In the genomic region with DNA sequence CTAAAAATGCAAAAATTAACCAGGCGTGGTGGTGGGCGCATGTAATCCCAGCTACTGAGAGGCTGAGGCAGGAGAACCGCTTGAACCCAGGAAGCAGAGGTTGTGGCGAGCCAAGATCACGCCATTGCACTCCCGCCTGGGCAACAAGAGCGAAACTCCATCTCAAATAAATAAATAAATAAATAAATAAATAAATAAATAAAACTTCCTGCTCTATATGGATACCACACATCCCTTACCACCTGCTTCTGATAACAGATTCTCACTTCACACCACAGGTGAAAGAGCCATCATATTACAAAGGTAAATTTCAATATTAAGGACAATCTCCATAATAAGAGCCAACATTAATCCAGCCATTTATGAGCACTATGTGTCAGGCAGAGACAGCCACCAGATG, we compare ENCODE assay signal across 1 cellular context.
TF ChIP-seq lines count a peak whose summit lies in the region.

No MANE protein-coding gene starts in this region.

TF ChIP-seq in HEK293, 187 proteins besides CTCF, POLR2A, EP300 and RAD21 (continued from another document and continues in another):
- TF ChIP-seq, protein P1, sequence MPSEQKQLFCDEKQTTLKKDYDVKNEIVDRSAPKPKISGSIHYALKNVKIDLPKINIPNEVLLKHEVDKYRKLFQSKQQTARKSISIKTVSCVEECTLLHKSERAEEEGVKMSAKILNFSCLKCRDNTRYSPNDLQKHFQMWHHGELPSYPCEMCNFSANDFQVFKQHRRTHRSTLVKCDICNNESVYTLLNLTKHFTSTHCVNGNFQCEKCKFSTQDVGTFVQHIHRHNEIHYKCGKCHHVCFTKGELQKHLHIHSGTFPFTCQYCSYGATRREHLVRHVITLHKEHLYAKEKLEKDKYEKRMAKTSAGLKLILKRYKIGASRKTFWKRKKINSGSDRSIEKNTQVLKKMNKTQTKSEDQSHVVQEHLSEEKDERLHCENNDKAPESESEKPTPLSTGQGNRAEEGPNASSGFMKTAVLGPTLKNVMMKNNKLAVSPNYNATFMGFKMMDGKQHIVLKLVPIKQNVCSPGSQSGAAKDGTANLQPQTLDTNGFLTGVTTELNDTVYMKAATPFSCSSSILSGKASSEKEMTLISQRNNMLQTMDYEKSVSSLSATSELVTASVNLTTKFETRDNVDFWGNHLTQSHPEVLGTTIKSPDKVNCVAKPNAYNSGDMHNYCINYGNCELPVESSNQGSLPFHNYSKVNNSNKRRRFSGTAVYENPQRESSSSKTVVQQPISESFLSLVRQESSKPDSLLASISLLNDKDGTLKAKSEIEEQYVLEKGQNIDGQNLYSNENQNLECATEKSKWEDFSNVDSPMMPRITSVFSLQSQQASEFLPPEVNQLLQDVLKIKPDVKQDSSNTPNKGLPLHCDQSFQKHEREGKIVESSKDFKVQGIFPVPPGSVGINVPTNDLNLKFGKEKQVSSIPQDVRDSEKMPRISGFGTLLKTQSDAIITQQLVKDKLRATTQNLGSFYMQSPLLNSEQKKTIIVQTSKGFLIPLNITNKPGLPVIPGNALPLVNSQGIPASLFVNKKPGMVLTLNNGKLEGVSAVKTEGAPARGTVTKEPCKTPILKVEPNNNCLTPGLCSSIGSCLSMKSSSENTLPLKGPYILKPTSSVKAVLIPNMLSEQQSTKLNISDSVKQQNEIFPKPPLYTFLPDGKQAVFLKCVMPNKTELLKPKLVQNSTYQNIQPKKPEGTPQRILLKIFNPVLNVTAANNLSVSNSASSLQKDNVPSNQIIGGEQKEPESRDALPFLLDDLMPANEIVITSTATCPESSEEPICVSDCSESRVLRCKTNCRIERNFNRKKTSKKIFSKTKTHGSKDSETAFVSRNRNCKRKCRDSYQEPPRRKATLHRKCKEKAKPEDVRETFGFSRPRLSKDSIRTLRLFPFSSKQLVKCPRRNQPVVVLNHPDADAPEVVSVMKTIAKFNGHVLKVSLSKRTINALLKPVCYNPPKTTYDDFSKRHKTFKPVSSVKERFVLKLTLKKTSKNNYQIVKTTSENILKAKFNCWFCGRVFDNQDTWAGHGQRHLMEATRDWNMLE (tag by site-specific recombination; conservative IDR thresholded peaks at IDR 0.05; ENCODE audit: low read depth): peak; percentile 87
- TF ChIP-seq ZBTB20 (tag by site-specific recombination; IDR thresholded peaks at IDR 0.05): no peak
- TF ChIP-seq, protein P2, sequence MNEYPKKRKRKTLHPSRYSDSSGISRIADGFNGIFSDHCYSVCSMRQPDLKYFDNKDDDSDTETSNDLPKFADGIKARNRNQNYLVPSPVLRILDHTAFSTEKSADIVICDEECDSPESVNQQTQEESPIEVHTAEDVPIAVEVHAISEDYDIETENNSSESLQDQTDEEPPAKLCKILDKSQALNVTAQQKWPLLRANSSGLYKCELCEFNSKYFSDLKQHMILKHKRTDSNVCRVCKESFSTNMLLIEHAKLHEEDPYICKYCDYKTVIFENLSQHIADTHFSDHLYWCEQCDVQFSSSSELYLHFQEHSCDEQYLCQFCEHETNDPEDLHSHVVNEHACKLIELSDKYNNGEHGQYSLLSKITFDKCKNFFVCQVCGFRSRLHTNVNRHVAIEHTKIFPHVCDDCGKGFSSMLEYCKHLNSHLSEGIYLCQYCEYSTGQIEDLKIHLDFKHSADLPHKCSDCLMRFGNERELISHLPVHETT (tag by site-specific recombination; IDR thresholded peaks at IDR 0.05): no peak
- TF ChIP-seq ZNF830 (tag by site-specific recombination; IDR thresholded peaks at IDR 0.05; ENCODE audit: low read depth): no peak
- TF ChIP-seq ZFP69B (tag by site-specific recombination; IDR thresholded peaks at IDR 0.05): no peak
- TF ChIP-seq, protein P3, sequence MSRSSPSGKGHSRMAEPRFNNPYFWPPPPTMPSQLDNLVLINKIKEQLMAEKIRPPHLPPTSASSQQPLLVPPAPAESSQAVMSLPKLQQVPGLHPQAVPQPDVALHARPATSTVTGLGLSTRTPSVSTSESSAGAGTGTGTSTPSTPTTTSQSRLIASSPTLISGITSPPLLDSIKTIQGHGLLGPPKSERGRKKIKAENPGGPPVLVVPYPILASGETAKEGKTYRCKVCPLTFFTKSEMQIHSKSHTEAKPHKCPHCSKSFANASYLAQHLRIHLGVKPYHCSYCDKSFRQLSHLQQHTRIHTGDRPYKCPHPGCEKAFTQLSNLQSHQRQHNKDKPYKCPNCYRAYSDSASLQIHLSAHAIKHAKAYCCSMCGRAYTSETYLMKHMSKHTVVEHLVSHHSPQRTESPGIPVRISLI (tag by site-specific recombination; IDR thresholded peaks at IDR 0.05): no peak
- TF ChIP-seq SP3 (tag by site-specific recombination; IDR thresholded peaks at IDR 0.05): no peak
- no peak for TF ChIP-seq ZNF248 (tag by site-specific recombination; IDR thresholded peaks at IDR 0.05)
- no peak for TF ChIP-seq ZNF747 (tag by site-specific recombination; IDR thresholded peaks at IDR 0.05)
- TF ChIP-seq, protein P4, sequence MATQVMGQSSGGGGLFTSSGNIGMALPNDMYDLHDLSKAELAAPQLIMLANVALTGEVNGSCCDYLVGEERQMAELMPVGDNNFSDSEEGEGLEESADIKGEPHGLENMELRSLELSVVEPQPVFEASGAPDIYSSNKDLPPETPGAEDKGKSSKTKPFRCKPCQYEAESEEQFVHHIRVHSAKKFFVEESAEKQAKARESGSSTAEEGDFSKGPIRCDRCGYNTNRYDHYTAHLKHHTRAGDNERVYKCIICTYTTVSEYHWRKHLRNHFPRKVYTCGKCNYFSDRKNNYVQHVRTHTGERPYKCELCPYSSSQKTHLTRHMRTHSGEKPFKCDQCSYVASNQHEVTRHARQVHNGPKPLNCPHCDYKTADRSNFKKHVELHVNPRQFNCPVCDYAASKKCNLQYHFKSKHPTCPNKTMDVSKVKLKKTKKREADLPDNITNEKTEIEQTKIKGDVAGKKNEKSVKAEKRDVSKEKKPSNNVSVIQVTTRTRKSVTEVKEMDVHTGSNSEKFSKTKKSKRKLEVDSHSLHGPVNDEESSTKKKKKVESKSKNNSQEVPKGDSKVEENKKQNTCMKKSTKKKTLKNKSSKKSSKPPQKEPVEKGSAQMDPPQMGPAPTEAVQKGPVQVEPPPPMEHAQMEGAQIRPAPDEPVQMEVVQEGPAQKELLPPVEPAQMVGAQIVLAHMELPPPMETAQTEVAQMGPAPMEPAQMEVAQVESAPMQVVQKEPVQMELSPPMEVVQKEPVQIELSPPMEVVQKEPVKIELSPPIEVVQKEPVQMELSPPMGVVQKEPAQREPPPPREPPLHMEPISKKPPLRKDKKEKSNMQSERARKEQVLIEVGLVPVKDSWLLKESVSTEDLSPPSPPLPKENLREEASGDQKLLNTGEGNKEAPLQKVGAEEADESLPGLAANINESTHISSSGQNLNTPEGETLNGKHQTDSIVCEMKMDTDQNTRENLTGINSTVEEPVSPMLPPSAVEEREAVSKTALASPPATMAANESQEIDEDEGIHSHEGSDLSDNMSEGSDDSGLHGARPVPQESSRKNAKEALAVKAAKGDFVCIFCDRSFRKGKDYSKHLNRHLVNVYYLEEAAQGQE (tag by site-specific recombination; IDR thresholded peaks at IDR 0.05): peak; percentile 36; the same call in 1 of the 2 replicates
- TF ChIP-seq ZNF629 (tag by site-specific recombination; IDR thresholded peaks at IDR 0.05): peak; percentile 46; the same call in 1 of the 2 replicates
- TF ChIP-seq ZBTB7A (tag by site-specific recombination; IDR thresholded peaks at IDR 0.05; ENCODE audit: low read depth): no peak
- no peak for TF ChIP-seq KLF7 (tag by site-specific recombination; IDR thresholded peaks at IDR 0.05; ENCODE audit: borderline replicate concordance)
- TF ChIP-seq, protein P5, sequence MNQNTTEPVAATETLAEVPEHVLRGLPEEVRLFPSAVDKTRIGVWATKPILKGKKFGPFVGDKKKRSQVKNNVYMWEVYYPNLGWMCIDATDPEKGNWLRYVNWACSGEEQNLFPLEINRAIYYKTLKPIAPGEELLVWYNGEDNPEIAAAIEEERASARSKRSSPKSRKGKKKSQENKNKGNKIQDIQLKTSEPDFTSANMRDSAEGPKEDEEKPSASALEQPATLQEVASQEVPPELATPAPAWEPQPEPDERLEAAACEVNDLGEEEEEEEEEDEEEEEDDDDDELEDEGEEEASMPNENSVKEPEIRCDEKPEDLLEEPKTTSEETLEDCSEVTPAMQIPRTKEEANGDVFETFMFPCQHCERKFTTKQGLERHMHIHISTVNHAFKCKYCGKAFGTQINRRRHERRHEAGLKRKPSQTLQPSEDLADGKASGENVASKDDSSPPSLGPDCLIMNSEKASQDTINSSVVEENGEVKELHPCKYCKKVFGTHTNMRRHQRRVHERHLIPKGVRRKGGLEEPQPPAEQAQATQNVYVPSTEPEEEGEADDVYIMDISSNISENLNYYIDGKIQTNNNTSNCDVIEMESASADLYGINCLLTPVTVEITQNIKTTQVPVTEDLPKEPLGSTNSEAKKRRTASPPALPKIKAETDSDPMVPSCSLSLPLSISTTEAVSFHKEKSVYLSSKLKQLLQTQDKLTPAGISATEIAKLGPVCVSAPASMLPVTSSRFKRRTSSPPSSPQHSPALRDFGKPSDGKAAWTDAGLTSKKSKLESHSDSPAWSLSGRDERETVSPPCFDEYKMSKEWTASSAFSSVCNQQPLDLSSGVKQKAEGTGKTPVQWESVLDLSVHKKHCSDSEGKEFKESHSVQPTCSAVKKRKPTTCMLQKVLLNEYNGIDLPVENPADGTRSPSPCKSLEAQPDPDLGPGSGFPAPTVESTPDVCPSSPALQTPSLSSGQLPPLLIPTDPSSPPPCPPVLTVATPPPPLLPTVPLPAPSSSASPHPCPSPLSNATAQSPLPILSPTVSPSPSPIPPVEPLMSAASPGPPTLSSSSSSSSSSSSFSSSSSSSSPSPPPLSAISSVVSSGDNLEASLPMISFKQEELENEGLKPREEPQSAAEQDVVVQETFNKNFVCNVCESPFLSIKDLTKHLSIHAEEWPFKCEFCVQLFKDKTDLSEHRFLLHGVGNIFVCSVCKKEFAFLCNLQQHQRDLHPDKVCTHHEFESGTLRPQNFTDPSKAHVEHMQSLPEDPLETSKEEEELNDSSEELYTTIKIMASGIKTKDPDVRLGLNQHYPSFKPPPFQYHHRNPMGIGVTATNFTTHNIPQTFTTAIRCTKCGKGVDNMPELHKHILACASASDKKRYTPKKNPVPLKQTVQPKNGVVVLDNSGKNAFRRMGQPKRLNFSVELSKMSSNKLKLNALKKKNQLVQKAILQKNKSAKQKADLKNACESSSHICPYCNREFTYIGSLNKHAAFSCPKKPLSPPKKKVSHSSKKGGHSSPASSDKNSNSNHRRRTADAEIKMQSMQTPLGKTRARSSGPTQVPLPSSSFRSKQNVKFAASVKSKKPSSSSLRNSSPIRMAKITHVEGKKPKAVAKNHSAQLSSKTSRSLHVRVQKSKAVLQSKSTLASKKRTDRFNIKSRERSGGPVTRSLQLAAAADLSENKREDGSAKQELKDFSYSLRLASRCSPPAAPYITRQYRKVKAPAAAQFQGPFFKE (tag by site-specific recombination; IDR thresholded peaks at IDR 0.05; ENCODE audit: borderline replicate concordance): no peak
- TF ChIP-seq, protein P6, sequence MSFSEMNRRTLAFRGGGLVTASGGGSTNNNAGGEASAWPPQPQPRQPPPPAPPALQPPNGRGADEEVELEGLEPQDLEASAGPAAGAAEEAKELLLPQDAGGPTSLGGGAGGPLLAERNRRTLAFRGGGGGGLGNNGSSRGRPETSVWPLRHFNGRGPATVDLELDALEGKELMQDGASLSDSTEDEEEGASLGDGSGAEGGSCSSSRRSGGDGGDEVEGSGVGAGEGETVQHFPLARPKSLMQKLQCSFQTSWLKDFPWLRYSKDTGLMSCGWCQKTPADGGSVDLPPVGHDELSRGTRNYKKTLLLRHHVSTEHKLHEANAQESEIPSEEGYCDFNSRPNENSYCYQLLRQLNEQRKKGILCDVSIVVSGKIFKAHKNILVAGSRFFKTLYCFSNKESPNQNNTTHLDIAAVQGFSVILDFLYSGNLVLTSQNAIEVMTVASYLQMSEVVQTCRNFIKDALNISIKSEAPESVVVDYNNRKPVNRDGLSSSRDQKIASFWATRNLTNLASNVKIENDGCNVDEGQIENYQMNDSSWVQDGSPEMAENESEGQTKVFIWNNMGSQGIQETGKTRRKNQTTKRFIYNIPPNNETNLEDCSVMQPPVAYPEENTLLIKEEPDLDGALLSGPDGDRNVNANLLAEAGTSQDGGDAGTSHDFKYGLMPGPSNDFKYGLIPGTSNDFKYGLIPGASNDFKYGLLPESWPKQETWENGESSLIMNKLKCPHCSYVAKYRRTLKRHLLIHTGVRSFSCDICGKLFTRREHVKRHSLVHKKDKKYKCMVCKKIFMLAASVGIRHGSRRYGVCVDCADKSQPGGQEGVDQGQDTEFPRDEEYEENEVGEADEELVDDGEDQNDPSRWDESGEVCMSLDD (tag by site-specific recombination; IDR thresholded peaks at IDR 0.05): no peak
- TF ChIP-seq ZNF223 (tag by site-specific recombination; IDR thresholded peaks at IDR 0.05): 0 out of 2 replicates have a peak, but pooled peaks have one; percentile 50
- 0 out of 2 replicates have a peak, but pooled peaks have one; percentile 54 for TF ChIP-seq ZNF138 (tag by site-specific recombination; IDR thresholded peaks at IDR 0.05; ENCODE audit: borderline replicate concordance)
- no peak for TF ChIP-seq ZNF677 (tag by site-specific recombination; IDR thresholded peaks at IDR 0.05)
- no peak for TF ChIP-seq ZNF473 (tag by site-specific recombination; IDR thresholded peaks at IDR 0.05)
- TF ChIP-seq, protein P7, sequence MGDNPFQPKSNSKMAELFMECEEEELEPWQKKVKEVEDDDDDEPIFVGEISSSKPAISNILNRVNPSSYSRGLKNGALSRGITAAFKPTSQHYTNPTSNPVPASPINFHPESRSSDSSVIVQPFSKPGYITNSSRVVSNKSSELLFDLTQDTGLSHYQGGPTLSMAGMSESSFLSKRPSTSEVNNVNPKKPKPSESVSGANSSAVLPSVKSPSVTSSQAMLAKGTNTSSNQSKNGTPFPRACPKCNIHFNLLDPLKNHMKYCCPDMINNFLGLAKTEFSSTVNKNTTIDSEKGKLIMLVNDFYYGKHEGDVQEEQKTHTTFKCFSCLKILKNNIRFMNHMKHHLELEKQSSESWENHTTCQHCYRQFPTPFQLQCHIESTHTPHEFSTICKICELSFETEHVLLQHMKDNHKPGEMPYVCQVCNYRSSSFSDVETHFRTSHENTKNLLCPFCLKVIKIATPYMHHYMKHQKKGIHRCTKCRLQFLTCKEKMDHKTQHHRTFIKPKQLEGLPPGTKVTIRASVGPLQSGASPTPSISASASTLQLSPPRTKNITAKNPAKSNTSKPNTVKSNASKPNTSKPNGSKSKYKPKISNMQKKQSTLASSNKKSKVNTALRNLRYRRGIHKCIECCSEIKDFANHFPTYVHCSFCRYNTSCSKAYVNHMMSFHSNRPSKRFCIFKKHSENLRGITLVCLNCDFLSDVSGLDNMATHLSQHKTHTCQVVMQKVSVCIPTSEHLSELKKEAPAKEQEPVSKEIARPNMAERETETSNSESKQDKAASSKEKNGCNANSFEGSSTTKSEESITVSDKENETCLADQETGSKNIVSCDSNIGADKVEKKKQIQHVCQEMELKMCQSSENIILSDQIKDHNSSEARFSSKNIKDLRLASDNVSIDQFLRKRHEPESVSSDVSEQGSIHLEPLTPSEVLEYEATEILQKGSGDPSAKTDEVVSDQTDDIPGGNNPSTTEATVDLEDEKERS (tag by site-specific recombination; IDR thresholded peaks at IDR 0.05): no peak
- TF ChIP-seq GLI2 (tag by site-specific recombination; IDR thresholded peaks at IDR 0.05; ENCODE audit: borderline replicate concordance, low read depth): peak; percentile 43; the same call in 1 of the 2 replicates
- TF ChIP-seq ZNF621 (tag by site-specific recombination; IDR thresholded peaks at IDR 0.05): no peak
- TF ChIP-seq, protein P8, sequence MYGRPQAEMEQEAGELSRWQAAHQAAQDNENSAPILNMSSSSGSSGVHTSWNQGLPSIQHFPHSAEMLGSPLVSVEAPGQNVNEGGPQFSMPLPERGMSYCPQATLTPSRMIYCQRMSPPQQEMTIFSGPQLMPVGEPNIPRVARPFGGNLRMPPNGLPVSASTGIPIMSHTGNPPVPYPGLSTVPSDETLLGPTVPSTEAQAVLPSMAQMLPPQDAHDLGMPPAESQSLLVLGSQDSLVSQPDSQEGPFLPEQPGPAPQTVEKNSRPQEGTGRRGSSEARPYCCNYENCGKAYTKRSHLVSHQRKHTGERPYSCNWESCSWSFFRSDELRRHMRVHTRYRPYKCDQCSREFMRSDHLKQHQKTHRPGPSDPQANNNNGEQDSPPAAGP (tag by site-specific recombination; IDR thresholded peaks at IDR 0.05): no peak
- TF ChIP-seq YY2 (tag by site-specific recombination; IDR thresholded peaks at IDR 0.05): no peak
